ENCODE assay signal across 8 cellular contexts in genomic region chr12:20463920-20464524, GRCh38.
A peak's percentile ranks its signal among the peaks of the same experiment; 100 is the strongest.
DNase-seq lines count a peak whose midpoint lies in the region; ATAC-seq and TF ChIP-seq lines count a peak whose summit lies in the region.

No MANE protein-coding gene starts in this region.

- no peaks in the 10 kb centered on the region for H3K27me3 ChIP-seq in A673 (replicated peaks; ENCODE audit: insufficient read depth, low read depth, low read length, poor library complexity)
- no peaks in the 10 kb centered on the region for H3K27me3 ChIP-seq in Peyer's patch

- DNase-seq in A673 (ENCODE audit: low spot score) (peak; percentile 33), GM13977 (ENCODE audit: low spot score) (peak; percentile 7), Peyer's patch (no peak), iPS-NIHi11 (ENCODE audit: low spot score) (peak; percentile 21), NOMO-1 treated with DMSO at 0.1 percent for 48 hours (lab: John Stamatoyannopoulos, UW; ENCODE audit: unreplicated experiment) (no peak), T-helper 17 cell (no peak), germinal center (ENCODE audit: low spot score) (no peak)

- H3K27ac Mint-ChIP-seq in T-helper 17 cell = no peak overlapping the region

- H3K36me3 ChIP-seq in A673 (ENCODE audit: insufficient read depth, low read length, poor library complexity, severe bottlenecking) = no peaks in the 10 kb centered on the region
- no peaks in the 10 kb centered on the region for H3K36me3 ChIP-seq in Peyer's patch

- H3K27ac ChIP-seq in A673 (ENCODE audit: low read depth, low read length, poor library complexity, severe bottlenecking) (no peak overlapping the region), Peyer's patch (no peak overlapping the region)

- no peak for ATAC-seq in HG03108 (IDR thresholded peaks at IDR 0.05; ENCODE audit: unreplicated experiment)
- ATAC-seq in T-helper 17 cell = no peak

- intact Hi-C loops in A673 (cut with micrococcal nuclease; ENCODE audit: unreplicated experiment) = loop anchor here (1.0 kb wide), 1 partner anchor 137 kb away; no protein-coding TSS in a partner anchor

- POLR2A ChIA-PET in A673 (lab: Charles Lee; ENCODE audit: low non-redundant PET) = no interaction called here

- H3K4me3 ChIP-seq in A673 (ENCODE audit: low read depth, low read length, poor library complexity, severe bottlenecking) (no peak overlapping the region), Peyer's patch (no peak overlapping the region)

- in situ Hi-C loops in GM13977 (cut with MboI; ENCODE audit: low pct_unique_long_range_greater_than_20kb, low sequenced_read_pairs, unreplicated experiment) = no loop called here

- H3K27me3 Mint-ChIP-seq in T-helper 17 cell = no peaks in the 10 kb centered on the region

- BruUV-seq in A673 (replicated peaks; lab: Mats Ljungman, UMichigan) = no TSS peak

- TF ChIP-seq CTCF in A673 (conservative IDR thresholded peaks at IDR 0.05; ENCODE audit: low read depth, low read length) = peak; percentile 76
- TF ChIP-seq CTCF in GM13977 (IDR thresholded peaks at IDR 0.05; ENCODE audit: extremely low read depth, insufficient read depth, missing control alignments) = peak; percentile 67
- TF ChIP-seq CTCF in Peyer's patch (IDR thresholded peaks at IDR 0.05) = peak in 5 of 6 experiments; percentile 34 to 68 (median 56)

- no peaks in the 10 kb centered on the region for H3K4me1 Mint-ChIP-seq in T-helper 17 cell

- H3K4me1 ChIP-seq in A673 (ENCODE audit: insufficient read depth, low read length, poor library complexity, severe bottlenecking) (no peaks in the 10 kb centered on the region), Peyer's patch (peaks cover 0 to 8% (median 0%) of the 10 kb centered on the region in 4 donors)

- H3K4me3 Mint-ChIP-seq in T-helper 17 cell = no peak overlapping the region

- TF ChIP-seq POLR2A in Peyer's patch (IDR thresholded peaks at IDR 0.05) = no peak

- CTCF ChIA-PET in A673 (lab: Charles Lee) = no interaction called here

- no peaks in the 10 kb centered on the region for H3K36me3 Mint-ChIP-seq in T-helper 17 cell (ENCODE audit: low read depth)

- H3K9me3 ChIP-seq in A673 (ENCODE audit: low read depth, low read length, poor library complexity, severe bottlenecking) (no peaks in the 10 kb centered on the region), Peyer's patch (no peaks in the 10 kb centered on the region), T-helper 17 cell (ENCODE audit: control insufficient read depth, low read length, poor library complexity, severe bottlenecking) (no peaks in the 10 kb centered on the region)

Comparison
In these comparisons a context has a peak if more than half of its experiments do, and no peak if none do; other contexts are left out.
1. DNase-seq: peak in A673 (single experiment), GM13977 (single experiment) and iPS-NIHi11 (single experiment); none in Peyer's patch (0 of 3), NOMO-1 treated with DMSO at 0.1 percent for 48 hours (single experiment), T-helper 17 cell (0 of 3) and germinal center (single experiment).
2. Peak in every context shown above with its lines, with median percentiles within 50 percentile points of each other: CTCF ChIP-seq.